Comparison of ENCODE assay signal across 8 cellular contexts in the genomic region with DNA sequence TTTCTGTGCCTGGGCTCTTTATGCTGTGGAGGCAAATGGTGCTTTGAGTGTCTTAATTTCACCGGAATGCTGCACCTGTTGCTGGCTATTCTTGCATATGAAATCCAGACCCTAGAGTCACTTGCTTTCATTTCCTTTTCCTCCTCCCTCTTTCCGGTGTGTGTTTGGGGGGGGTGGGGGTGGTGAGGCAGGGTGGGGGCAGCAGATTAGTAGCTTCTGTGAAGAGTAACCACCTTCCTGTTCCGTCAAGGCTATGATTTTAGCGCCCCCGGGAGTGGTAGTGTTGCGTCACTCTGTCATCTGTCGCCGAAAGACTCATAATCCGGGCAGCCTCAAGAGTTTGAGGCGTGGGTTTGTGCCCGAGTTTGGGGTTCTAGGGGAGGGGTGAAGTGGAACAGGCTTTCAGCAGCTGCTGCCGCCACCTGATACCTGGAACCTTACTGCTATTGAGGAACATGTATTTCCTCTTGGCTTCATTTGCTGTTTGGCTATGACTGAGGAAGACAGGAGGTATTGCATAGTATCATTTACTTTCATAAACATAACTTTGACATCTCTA. TPM values are rescaled to one million over a fixed set of nuclear protein-coding genes. Genes with fewer than 3 reads are reported as not detected.
DNase-seq lines count a peak whose midpoint lies in the region; ATAC-seq lines count a peak whose summit lies in the region.

No MANE protein-coding gene starts in this region.

- no peaks in the 10 kb centered on the region for H3K9me3 Mint-ChIP-seq in activated CD4-positive, alpha-beta T cell treated with anti-CD3 and anti-CD28 coated beads, Interleukin-2, amount 10 ng/mL, durations not matched to agents 24 days and 14 days
- H3K9me3 Mint-ChIP-seq in immature natural killer cell = no peaks in the 10 kb centered on the region

- intact Hi-C loops in activated CD4-positive, alpha-beta T cell treated with anti-CD3 and anti-CD28 coated beads, Interleukin-2, amount 10 ng/mL, durations not matched to agents 24 days and 14 days (cut with micrococcal nuclease) = loop anchor here (1.0 to 2.0 kb wide), 2 partner anchors 17 to 28 kb away; no protein-coding TSS in a partner anchor

- H3K36me3 Mint-ChIP-seq in activated CD4-positive, alpha-beta T cell treated with anti-CD3 and anti-CD28 coated beads, Interleukin-2, amount 10 ng/mL, durations not matched to agents 24 days and 14 days (ENCODE audit: low read depth) = no peaks in the 10 kb centered on the region
- H3K36me3 Mint-ChIP-seq in immature natural killer cell = no peaks in the 10 kb centered on the region

- H3K4me1 Mint-ChIP-seq in activated CD4-positive, alpha-beta T cell treated with anti-CD3 and anti-CD28 coated beads, Interleukin-2, amount 10 ng/mL, durations not matched to agents 24 days and 14 days = peaks cover 43% of the 10 kb centered on the region
- H3K4me1 Mint-ChIP-seq in immature natural killer cell = peaks cover 82 to 92% of the 10 kb centered on the region in 2 donors

- H3K27ac Mint-ChIP-seq in activated CD4-positive, alpha-beta T cell treated with anti-CD3 and anti-CD28 coated beads, Interleukin-2, amount 10 ng/mL, durations not matched to agents 24 days and 14 days = peak overlapping the region; percentile 82
- peak overlapping the region; percentile 94 to 97 (median 95) for H3K27ac Mint-ChIP-seq in immature natural killer cell

- peak; percentile 44 for ATAC-seq in HG03439 (IDR thresholded peaks at IDR 0.05; ENCODE audit: unreplicated experiment)

- H3K4me3 Mint-ChIP-seq in activated CD4-positive, alpha-beta T cell treated with anti-CD3 and anti-CD28 coated beads, Interleukin-2, amount 10 ng/mL, durations not matched to agents 24 days and 14 days = peak overlapping the region; percentile 79
- H3K4me3 Mint-ChIP-seq in immature natural killer cell = peak overlapping the region; percentile 77 to 88 (median 83)

- DNase-seq in activated CD4-positive, CD25-positive, alpha-beta regulatory T cell (lab: John Stamatoyannopoulos, UW) = peak in 3 of 4 experiments; percentile 21 to 55 (median 48)
- no peak for DNase-seq in activated CD4-positive, CD25-positive, alpha-beta regulatory T cell treated with anti-CD3 and anti-CD28 coated beads, Interleukin-2, amount 50 U/mL, for 72 hours
- DNase-seq in activated CD4-positive, alpha-beta T cell treated with anti-CD3 and anti-CD28 coated beads, Interleukin-2, amount 10 ng/mL, durations not matched to agents 24 days and 14 days = peak; percentile 85
- peak; percentile 83 to 85 (median 84) for DNase-seq in immature natural killer cell
- DNase-seq in stimulated activated naive CD4-positive, alpha-beta T cell treated with Interleukin-2 at 50 U/mL for 16 hours (lab: John Stamatoyannopoulos, UW) = peak; percentile 61
- no peak for DNase-seq in dedifferentiated amniotic fluid mesenchymal stem cell (ENCODE audit: extremely low spot score)
- DNase-seq in cerebellar cortex (ENCODE audit: low spot score) = no peak

- no peaks in the 10 kb centered on the region for H3K27me3 Mint-ChIP-seq in activated CD4-positive, alpha-beta T cell treated with anti-CD3 and anti-CD28 coated beads, Interleukin-2, amount 10 ng/mL, durations not matched to agents 24 days and 14 days
- peaks cover 0 to 15% (median 0%) of the 10 kb centered on the region in 3 donors for H3K27me3 Mint-ChIP-seq in immature natural killer cell (ENCODE audit: low read depth in 3 of 3)

RNA-seq across cellular contexts. Expression of gene UTRN, which starts 49.1 kb away (rescaled TPM):
- total RNA-seq in activated CD4-positive, alpha-beta T cell treated with anti-CD3 and anti-CD28 coated beads, Interleukin-2, amount 10 ng/mL, durations not matched to agents 24 days and 14 days = 36.7 and 45.1 TPM in 2 replicates
- polyA plus RNA-seq in immature natural killer cell = 100 to 1,000 TPM in 1 of 3 donors, 10 to 100 TPM in 2; 40.5 to 261 (median 67.6) TPM

Comparison
In these comparisons a context has a peak if more than half of its experiments do, and no peak if none do; other contexts are left out.
1. DNase-seq: peak in activated CD4-positive, CD25-positive, alpha-beta regulatory T cell (3 of 4), activated CD4-positive, alpha-beta T cell treated with anti-CD3 and anti-CD28 coated beads, Interleukin-2, amount 10 ng/mL, durations not matched to agents 24 days and 14 days (single experiment), immature natural killer cell (3 of 3) and stimulated activated naive CD4-positive, alpha-beta T cell treated with Interleukin-2 at 50 U/mL for 16 hours (single experiment); none in activated CD4-positive, CD25-positive, alpha-beta regulatory T cell treated with anti-CD3 and anti-CD28 coated beads, Interleukin-2, amount 50 U/mL, for 72 hours (single experiment), dedifferentiated amniotic fluid mesenchymal stem cell (single experiment) and cerebellar cortex (single experiment).